1 cellular context compared by ENCODE assay signal in the genomic region with DNA sequence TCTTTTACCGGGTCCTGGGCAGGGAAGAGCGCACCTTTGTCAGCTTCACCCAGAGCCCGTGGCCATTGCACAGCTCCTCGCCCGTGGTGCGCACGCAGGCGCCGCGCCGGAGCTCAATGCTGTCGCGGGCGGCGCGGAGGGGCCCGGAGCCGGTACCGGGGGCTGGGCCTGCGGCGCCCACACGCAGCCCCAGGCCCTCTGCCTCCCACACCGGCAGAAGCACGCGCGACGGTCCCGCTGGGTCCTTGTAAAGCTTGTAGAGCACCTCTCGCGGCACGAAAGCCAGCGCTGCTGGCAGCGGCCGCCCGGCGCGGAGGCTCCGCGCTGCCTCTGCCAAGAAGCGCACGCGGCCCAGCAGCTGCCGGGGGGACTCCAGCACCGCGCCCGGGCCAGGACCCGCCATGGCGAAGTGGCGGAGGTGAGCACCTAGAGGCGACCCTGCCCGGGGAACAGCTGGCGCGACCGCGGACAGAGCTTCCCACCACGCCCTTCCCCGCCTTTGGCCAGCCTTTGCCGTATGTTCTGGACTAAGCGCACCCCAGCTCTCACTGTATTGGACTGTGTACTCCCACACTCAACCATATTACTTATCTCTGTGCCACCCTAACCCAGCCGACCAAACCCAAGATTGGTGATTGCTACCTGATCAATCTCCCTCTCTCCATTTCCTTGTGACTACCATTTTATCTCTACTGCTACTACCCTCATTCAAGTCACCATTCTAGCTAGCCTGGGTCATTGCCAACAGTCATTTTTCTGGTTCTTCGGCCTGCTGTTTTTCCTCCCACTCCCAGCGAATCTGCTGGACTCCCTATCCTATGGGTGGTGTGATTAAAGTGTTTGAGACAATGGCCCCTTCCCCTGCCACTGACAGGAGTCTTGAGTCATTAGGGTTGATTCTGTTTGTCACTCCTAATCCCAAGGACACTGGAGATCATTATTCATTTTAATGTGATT.
A peak's percentile ranks its signal among the peaks of the same experiment; 100 is the strongest.
TF ChIP-seq lines count a peak whose summit lies in the region.

A gene (minus strand): TSS at position 470 of the 957 bp plus-strand sequence. CDS start 67 bp downstream, at position 403.

TF ChIP-seq in K562, 482 proteins besides CTCF, POLR2A, EP300 and RAD21 (continued from another document and continues in another):
- TF ChIP-seq, protein P1, sequence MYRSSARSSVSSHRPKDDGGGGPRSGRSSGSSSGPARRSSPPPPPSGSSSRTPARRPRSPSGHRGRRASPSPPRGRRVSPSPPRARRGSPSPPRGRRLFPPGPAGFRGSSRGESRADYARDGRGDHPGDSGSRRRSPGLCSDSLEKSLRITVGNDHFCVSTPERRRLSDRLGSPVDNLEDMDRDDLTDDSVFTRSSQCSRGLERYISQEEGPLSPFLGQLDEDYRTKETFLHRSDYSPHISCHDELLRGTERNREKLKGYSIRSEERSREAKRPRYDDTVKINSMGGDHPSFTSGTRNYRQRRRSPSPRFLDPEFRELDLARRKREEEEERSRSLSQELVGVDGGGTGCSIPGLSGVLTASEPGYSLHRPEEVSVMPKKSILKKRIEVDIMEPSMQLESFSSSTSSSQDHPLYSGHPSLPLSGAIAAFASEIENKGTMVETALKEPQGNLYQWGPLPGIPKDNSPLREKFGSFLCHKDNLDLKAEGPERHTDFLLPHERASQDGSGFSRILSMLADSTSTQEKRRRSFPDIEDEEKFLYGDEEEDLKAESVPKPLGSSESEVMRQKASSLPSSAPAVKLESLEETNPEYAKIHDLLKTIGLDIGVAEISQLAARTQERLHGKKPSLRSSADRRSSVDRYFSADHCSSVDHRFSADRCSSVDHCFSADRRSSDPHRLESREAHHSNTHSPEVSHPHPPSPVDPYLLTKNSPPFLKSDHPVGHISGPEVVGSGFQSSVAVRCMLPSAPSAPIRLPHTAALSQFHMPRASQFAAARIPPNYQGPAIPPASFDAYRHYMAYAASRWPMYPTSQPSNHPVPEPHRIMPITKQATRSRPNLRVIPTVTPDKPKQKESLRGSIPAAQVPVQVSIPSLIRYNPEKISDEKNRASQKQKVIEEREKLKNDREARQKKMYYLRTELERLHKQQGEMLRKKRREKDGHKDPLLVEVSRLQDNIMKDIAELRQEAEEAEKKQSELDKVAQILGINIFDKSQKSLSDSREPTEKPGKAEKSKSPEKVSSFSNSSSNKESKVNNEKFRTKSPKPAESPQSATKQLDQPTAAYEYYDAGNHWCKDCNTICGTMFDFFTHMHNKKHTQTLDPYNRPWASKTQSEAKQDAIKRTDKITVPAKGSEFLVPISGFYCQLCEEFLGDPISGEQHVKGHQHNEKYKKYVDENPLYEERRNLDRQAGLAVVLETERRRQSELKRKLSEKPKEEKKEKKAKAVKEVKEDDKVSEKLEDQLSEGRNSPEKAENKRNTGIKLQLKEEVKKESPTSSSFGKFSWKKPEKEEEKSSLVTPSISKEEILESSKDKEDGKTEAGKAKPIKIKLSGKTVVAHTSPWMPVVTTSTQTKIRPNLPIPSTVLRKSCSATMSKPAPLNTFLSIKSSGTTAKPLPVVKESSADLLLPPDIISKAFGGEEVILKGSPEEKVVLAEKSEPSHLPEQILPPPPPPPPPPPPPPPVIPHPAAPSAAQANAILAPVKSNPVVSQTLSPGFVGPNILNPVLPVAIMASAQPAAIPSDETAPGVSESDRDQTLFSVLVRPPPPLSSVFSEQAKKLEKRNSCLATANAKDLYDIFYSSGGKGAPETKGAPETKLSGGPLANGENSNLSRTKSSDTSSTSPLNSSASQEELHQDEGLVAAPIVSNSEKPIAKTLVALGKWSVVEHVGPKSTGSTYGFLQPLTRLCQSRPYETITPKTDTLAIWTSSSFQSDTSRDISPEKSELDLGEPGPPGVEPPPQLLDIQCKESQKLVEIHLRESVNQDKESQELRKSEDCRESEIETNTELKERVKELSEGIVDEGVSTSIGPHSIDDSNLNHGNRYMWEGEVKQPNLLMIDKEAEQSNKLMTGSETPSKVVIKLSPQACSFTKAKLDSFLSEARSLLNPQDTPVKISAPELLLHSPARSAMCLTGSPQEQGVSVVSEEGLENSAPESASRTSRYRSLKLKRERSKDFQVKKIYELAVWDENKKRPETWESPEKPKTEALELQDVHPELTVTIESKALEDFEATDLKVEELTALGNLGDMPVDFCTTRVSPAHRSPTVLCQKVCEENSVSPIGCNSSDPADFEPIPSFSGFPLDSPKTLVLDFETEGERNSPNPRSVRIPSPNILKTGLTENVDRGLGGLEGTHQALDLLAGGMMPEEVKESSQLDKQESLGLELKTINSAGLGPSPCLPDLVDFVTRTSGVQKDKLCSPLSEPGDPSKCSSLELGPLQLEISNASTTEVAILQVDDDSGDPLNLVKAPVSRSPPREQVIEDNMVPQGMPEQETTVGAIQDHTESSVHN (IDR thresholded peaks at IDR 0.05; ENCODE audit: borderline replicate concordance in 1 of 2, low read depth in 1 of 2): no peak
- no peak for TF ChIP-seq ZNF444 (CRISPR knock-in tag; IDR thresholded peaks at IDR 0.05)
- TF ChIP-seq HOXB6 (CRISPR knock-in tag; IDR thresholded peaks at IDR 0.05; ENCODE audit: borderline replicate concordance): no peak
- TF ChIP-seq, protein P2, sequence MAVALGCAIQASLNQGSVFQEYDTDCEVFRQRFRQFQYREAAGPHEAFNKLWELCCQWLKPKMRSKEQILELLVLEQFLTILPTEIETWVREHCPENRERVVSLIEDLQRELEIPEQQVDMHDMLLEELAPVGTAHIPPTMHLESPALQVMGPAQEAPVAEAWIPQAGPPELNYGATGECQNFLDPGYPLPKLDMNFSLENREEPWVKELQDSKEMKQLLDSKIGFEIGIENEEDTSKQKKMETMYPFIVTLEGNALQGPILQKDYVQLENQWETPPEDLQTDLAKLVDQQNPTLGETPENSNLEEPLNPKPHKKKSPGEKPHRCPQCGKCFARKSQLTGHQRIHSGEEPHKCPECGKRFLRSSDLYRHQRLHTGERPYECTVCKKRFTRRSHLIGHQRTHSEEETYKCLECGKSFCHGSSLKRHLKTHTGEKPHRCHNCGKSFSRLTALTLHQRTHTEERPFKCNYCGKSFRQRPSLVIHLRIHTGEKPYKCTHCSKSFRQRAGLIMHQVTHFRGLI (CRISPR knock-in tag; IDR thresholded peaks at IDR 0.05): no peak
- peak in 1 of 2 experiments; percentile 72; a peak in 1 of 4 replicates for TF ChIP-seq MAZ (CRISPR knock-in tag; conservative IDR thresholded peaks at IDR 0.05 in 1 of 2, IDR thresholded peaks at IDR 0.05 in 1 of 2)
- TF ChIP-seq, protein P3, sequence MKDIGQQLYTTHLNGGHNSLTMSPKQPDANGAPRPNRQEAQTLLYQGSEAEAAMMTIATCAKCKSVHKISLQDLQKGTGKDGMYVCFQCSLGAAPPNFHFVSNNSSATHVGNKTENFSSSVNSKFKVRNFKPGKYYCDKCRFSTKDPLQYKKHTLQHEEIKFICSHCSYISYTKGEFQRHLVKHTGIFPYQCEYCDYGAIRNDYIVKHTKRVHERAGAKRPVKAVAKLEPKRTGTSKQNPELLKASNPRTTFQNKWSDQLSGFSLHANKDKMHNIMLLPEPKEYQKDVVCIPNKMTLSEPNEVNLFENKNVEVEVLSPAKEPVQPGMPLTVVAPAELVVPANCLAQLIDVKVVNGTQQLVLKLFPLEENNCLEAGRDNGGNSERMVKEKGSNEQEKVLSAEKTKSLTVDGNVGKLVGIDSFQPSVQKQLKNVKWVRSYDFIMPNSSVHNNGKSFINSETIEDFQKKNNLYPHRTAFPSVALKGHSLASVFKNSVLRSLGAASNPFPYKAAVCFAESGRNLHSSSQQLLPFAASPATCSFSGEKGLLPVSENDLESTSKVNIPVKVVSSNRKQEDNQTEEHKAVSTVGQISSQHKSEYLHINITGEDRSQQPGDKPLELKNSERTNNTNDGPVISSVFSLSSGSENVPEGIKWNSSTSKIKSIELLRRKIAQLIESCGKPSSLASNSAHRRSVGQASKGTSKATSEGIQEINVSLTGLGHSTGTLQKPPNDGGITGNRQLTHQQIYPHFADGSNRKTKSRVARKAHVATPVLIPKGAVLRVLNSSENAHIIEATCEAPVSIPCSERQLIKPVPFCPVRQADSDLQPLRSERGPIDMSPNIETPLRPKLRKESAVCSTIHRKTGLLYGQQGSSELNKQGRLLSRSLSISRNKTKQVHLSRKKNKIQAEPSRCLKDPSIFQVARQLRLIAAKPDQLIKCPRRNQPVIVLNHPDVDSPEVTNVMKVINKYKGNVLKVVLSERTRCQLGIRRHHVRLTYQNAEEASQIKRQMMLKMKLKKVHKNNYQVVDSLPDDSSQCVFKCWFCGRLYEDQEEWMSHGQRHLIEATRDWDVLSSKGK (CRISPR knock-in tag; IDR thresholded peaks at IDR 0.05): no peak
- TF ChIP-seq ZKSCAN8 (CRISPR knock-in tag; IDR thresholded peaks at IDR 0.05): no peak
- TF ChIP-seq FOXK2 (conservative IDR thresholded peaks at IDR 0.05 in 1 of 2, IDR thresholded peaks at IDR 0.05 in 1 of 2; ENCODE audit: low read depth in 2 of 2): peak; percentile 41 to 81; a peak in 3 of 4 replicates
- TF ChIP-seq ZNF699 (CRISPR knock-in tag; IDR thresholded peaks at IDR 0.05; ENCODE audit: insufficient replicate concordance): no peak
- peak in 1 of 2 experiments; percentile 50; a peak in 1 of 4 replicates for TF ChIP-seq NONO (IDR thresholded peaks at IDR 0.05; ENCODE audit: low read depth in 2 of 2, low read length in 1 of 2)
- TF ChIP-seq ZZZ3 (IDR thresholded peaks at IDR 0.05): no peak
- no peak for TF ChIP-seq NR2C1 (IDR thresholded peaks at IDR 0.05)
- no peak for TF ChIP-seq NR2C1 (tag; IDR thresholded peaks at IDR 0.05)
- TF ChIP-seq HNRNPK (IDR thresholded peaks at IDR 0.05; ENCODE audit: low read depth, low read length, poor library complexity, severe bottlenecking): peak; percentile 56
- TF ChIP-seq POLR2H (tag; IDR thresholded peaks at IDR 0.05; ENCODE audit: low read depth): no peak
- no peak for TF ChIP-seq TEAD4 (IDR thresholded peaks at IDR 0.05; ENCODE audit: low read length)
- TF ChIP-seq TEAD4 (CRISPR knock-in tag; IDR thresholded peaks at IDR 0.05; ENCODE audit: borderline replicate concordance): no peak
- TF ChIP-seq, protein P4, sequence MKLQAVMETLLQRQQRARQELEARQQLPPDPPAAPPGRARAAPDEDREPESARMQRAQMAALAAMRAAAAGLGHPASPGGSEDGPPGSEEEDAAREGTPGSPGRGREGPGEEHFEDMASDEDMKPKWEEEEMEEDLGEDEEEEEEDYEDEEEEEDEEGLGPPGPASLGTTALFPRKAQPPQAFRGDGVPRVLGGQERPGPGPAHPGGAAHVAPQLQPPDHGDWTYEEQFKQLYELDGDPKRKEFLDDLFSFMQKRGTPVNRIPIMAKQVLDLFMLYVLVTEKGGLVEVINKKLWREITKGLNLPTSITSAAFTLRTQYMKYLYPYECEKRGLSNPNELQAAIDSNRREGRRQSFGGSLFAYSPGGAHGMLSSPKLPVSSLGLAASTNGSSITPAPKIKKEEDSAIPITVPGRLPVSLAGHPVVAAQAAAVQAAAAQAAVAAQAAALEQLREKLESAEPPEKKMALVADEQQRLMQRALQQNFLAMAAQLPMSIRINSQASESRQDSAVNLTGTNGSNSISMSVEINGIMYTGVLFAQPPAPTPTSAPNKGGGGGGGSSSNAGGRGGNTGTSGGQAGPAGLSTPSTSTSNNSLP (IDR thresholded peaks at IDR 0.05; ENCODE audit: borderline replicate concordance, low read depth, low read length): no peak
- TF ChIP-seq ZNF696 (CRISPR knock-in tag; conservative IDR thresholded peaks at IDR 0.05): no peak
- no peak for TF ChIP-seq ETS2 (tag; IDR thresholded peaks at IDR 0.05; ENCODE audit: borderline replicate concordance, poor library complexity, severe bottlenecking)
- no peak for TF ChIP-seq BHLHE40 (IDR thresholded peaks at IDR 0.05; ENCODE audit: low read length)
- TF ChIP-seq CREBBP (IDR thresholded peaks at IDR 0.05; ENCODE audit: low read depth, low read length): no peak
- no peak for TF ChIP-seq MEF2A (IDR thresholded peaks at IDR 0.05; ENCODE audit: control insufficient read depth, low read depth, low read length)
- no peak for TF ChIP-seq ZNF140 (CRISPR knock-in tag; IDR thresholded peaks at IDR 0.05)
- TF ChIP-seq ZNF583 (CRISPR knock-in tag; IDR thresholded peaks at IDR 0.05): no peak
- 0 out of 2 replicates have a peak, but pooled peaks have one; percentile 13 for TF ChIP-seq SMC3 (conservative IDR thresholded peaks at IDR 0.05; ENCODE audit: insufficient read depth, low read depth, low read length)
- TF ChIP-seq CBX5 (IDR thresholded peaks at IDR 0.05; ENCODE audit: borderline replicate concordance, low read depth): no peak
- peak; percentile 48 for TF ChIP-seq POLR2B (IDR thresholded peaks at IDR 0.05; ENCODE audit: low read depth, partially characterized antibody)
- TF ChIP-seq ZEB2 (IDR thresholded peaks at IDR 0.05): 0 out of 2 replicates have a peak, but pooled peaks have one; percentile 56
- TF ChIP-seq, protein P5, sequence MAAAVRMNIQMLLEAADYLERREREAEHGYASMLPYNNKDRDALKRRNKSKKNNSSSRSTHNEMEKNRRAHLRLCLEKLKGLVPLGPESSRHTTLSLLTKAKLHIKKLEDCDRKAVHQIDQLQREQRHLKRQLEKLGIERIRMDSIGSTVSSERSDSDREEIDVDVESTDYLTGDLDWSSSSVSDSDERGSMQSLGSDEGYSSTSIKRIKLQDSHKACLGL (CRISPR knock-in tag; IDR thresholded peaks at IDR 0.05; ENCODE audit: borderline replicate concordance, poor library complexity, severe bottlenecking): no peak
- TF ChIP-seq MAFG (tag; conservative IDR thresholded peaks at IDR 0.05): no peak
- no peak; the same call in 1 of the 2 replicates for TF ChIP-seq HCFC1 (IDR thresholded peaks at IDR 0.05; ENCODE audit: low read depth, low read length)
- no peak for TF ChIP-seq ZSCAN32 (CRISPR knock-in tag; IDR thresholded peaks at IDR 0.05)
- TF ChIP-seq, protein P6, sequence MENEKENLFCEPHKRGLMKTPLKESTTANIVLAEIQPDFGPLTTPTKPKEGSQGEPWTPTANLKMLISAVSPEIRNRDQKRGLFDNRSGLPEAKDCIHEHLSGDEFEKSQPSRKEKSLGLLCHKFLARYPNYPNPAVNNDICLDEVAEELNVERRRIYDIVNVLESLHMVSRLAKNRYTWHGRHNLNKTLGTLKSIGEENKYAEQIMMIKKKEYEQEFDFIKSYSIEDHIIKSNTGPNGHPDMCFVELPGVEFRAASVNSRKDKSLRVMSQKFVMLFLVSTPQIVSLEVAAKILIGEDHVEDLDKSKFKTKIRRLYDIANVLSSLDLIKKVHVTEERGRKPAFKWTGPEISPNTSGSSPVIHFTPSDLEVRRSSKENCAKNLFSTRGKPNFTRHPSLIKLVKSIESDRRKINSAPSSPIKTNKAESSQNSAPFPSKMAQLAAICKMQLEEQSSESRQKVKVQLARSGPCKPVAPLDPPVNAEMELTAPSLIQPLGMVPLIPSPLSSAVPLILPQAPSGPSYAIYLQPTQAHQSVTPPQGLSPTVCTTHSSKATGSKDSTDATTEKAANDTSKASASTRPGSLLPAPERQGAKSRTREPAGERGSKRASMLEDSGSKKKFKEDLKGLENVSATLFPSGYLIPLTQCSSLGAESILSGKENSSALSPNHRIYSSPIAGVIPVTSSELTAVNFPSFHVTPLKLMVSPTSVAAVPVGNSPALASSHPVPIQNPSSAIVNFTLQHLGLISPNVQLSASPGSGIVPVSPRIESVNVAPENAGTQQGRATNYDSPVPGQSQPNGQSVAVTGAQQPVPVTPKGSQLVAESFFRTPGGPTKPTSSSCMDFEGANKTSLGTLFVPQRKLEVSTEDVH (IDR thresholded peaks at IDR 0.05; ENCODE audit: low read depth, partially characterized antibody): peak; percentile 38
- no peak for TF ChIP-seq RAD51 (IDR thresholded peaks at IDR 0.05; ENCODE audit: borderline replicate concordance, low read depth)
- TF ChIP-seq, protein P7, sequence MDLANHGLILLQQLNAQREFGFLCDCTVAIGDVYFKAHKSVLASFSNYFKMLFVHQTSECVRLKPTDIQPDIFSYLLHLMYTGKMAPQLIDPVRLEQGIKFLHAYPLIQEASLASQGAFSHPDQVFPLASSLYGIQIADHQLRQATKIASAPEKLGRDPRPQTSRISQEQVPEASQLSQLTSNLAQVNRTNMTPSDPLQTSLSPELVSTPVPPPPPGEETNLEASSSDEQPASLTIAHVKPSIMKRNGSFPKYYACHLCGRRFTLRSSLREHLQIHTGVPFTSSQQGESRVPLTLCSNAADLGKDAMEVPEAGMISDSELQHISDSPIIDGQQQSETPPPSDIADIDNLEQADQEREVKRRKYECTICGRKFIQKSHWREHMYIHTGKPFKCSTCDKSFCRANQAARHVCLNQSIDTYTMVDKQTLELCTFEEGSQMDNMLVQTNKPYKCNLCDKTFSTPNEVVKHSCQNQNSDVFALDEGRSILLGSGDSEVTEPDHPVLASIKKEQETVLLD (IDR thresholded peaks at IDR 0.05): peak; percentile 79
